In the genomic region with DNA sequence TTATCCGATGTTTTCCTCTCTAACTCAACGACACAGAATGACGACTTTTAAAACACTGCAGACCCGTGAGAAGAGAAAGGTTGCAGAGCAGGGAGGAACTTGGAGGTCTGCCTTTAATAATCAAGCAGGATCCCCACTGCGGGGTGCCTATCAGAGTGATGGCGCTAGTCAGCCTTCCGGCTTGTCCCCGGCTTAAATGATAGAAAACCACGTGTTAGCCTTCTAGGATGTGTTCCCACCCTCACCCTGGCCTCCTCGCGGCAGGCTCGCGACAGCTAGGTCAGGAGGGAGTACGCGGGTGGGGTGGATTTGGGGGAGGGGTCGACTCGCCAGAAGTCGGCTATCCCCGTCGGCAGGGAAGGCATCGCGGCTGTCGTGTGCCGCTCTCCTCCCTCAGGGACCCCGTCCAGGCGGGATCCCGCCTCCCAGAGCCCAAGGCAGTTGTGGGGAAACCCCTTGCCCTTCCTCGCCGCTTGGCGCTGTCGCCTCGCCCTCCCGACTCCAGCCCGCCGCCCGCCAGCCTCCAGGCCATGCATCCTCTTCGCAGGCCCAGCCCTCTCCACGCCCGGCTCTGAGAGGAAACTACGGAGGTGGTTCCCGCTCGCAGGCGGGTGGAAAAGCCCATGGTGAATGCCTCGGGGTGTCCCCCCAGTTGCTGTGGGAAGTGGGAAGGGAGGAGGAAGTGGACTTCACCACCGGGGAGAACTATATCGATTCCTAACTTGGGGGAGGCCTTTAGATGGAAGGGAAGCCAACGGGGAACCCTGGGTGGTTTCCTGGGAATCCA, we compare ENCODE assay signal across 8 cellular contexts. TPM values are rescaled to one million over a fixed set of nuclear protein-coding genes. Genes with fewer than 3 reads are reported as not detected.
DNase-seq lines count a peak whose midpoint lies in the region; ATAC-seq and TF ChIP-seq lines count a peak whose summit lies in the region.

No MANE protein-coding gene starts in this region.

- TF ChIP-seq CTCF in A673 (conservative IDR thresholded peaks at IDR 0.05; ENCODE audit: low read depth, low read length) (no peak; the same call in 1 of the 2 replicates), activated B cell treated with CpG ODN at 0.5 μM for 24 hours (IDR thresholded peaks at IDR 0.05) (no peak), kidney epithelial cell (IDR thresholded peaks at IDR 0.05; ENCODE audit: insufficient read depth, low read length, poor library complexity, severe bottlenecking) (no peak)

- H3K9me3 ChIP-seq in A673 (ENCODE audit: low read depth, low read length, poor library complexity, severe bottlenecking) = no peaks in the 10 kb centered on the region

- CTCF ChIA-PET in A673 (lab: Charles Lee) = interaction anchor here (0.5 kb wide), 1 partner anchor 97 kb away, joined by 4 read pairs; no protein-coding TSS in a partner anchor
- CTCF ChIA-PET in activated B cell treated with CpG ODN at 0.5 μM for 24 hours (lab: Charles Lee) = interaction anchor here (0.6 to 1.4 kb wide), 4 partner anchors 11 to 139 kb away, joined by 3 to 4 read pairs (median 3); no protein-coding TSS in a partner anchor

- BruUV-seq in A673 (replicated peaks; lab: Mats Ljungman, UMichigan) = no TSS peak

- H3K27me3 ChIP-seq in A673 (replicated peaks; ENCODE audit: insufficient read depth, low read depth, low read length, poor library complexity) (no peaks in the 10 kb centered on the region), kidney epithelial cell (ENCODE audit: control insufficient read depth, insufficient read depth, low read length) (no peaks in the 10 kb centered on the region)

- intact Hi-C loops in A673 (cut with micrococcal nuclease; ENCODE audit: unreplicated experiment) (loop anchor here (1.0 to 10.0 kb wide), 4 partner anchors 72 to 506 kb away; no protein-coding TSS in a partner anchor), activated B cell treated with CpG ODN at 0.5 μM for 24 hours (cut with micrococcal nuclease) (loop anchor here (1.0 to 5.0 kb wide), 15 partner anchors 36 to 1442 kb away; partner anchors contain the start of genes DHX9, NCF2, RNASEL and TSEN15)

- H3K27ac ChIP-seq in A673 (ENCODE audit: low read depth, low read length, poor library complexity, severe bottlenecking) = peak overlapping the region; percentile 99

- no peaks in the 10 kb centered on the region for H3K36me3 ChIP-seq in A673 (ENCODE audit: insufficient read depth, low read length, poor library complexity, severe bottlenecking)
- no peaks in the 10 kb centered on the region for H3K36me3 ChIP-seq in kidney epithelial cell (ENCODE audit: control insufficient read depth, insufficient read depth, low read length)

- POLR2A ChIA-PET in A673 (lab: Charles Lee; ENCODE audit: low non-redundant PET) (no interaction called here), activated B cell treated with CpG ODN at 0.5 μM for 24 hours (lab: Charles Lee) (interaction anchor here (0.6 to 4.0 kb wide), 14 partner anchors 11 to 901 kb away, joined by 3 to 48 read pairs (median 4); partner anchors contain the start of genes ARPC5 and NCF2)

- H3K4me3 Mint-ChIP-seq in activated B cell treated with CpG ODN at 0.5 μM for 24 hours = peak overlapping the region; percentile 97

- H3K27me3 Mint-ChIP-seq in activated B cell treated with CpG ODN at 0.5 μM for 24 hours = no peaks in the 10 kb centered on the region

- peaks cover 14% of the 10 kb centered on the region for H3K4me1 ChIP-seq in A673 (ENCODE audit: insufficient read depth, low read length, poor library complexity, severe bottlenecking)

- H3K4me3 ChIP-seq in A673 (ENCODE audit: low read depth, low read length, poor library complexity, severe bottlenecking) (peak overlapping the region; percentile 98), kidney epithelial cell (ENCODE audit: low read depth, low read length) (peak overlapping the region; percentile 70)

- DNase-seq in A673 (ENCODE audit: low spot score) (peak; percentile 89), NCI-H2196 treated with DMSO at 0.1 percent for 48 hours (lab: John Stamatoyannopoulos, UW; ENCODE audit: unreplicated experiment) (peak; percentile 75), activated B cell treated with CpG ODN at 0.5 μM for 24 hours (peak; percentile 73), kidney epithelial cell (ENCODE audit: low read depth) (no peak)
- DNase-seq in central memory CD4-positive, alpha-beta T cell = peak; percentile 64
- peak; percentile 58 to 65 for DNase-seq in stimulated activated CD4-positive, alpha-beta T cell treated with anti-CD3 and anti-CD28 coated beads, Interleukin-15, amount 100 ng/mL, for 48 hours (ENCODE audit: low read depth in 2 of 2)

- peak overlapping the region; percentile 100 for H3K27ac Mint-ChIP-seq in activated B cell treated with CpG ODN at 0.5 μM for 24 hours

- H3K36me3 Mint-ChIP-seq in activated B cell treated with CpG ODN at 0.5 μM for 24 hours (ENCODE audit: low read depth) = peaks cover 25% of the 10 kb centered on the region

- peaks cover 36% of the 10 kb centered on the region for H3K4me1 Mint-ChIP-seq in activated B cell treated with CpG ODN at 0.5 μM for 24 hours

- no peaks in the 10 kb centered on the region for H3K9me3 Mint-ChIP-seq in activated B cell treated with CpG ODN at 0.5 μM for 24 hours

- ATAC-seq in GM18520 (IDR thresholded peaks at IDR 0.05; ENCODE audit: unreplicated experiment) = peak; percentile 24
- ATAC-seq in HG03103 (IDR thresholded peaks at IDR 0.05; ENCODE audit: low read depth, unreplicated experiment) = peak; percentile 13
- peak; percentile 16 for ATAC-seq in activated B cell treated with CpG ODN at 0.5 μM for 24 hours (ENCODE audit: low read depth)

RNA-seq across cellular contexts. Expression of gene SMG7, which starts 1.1 kb away (rescaled TPM):
- total RNA-seq in A673 (2021) (80.8 and 90.7 TPM in 2 replicates), activated B cell treated with CpG ODN at 0.5 μM for 24 hours (79.4 and 83.5 TPM in 2 replicates), kidney epithelial cell (54.3 and 62.2 TPM in 2 replicates)

RNA-seq across cellular contexts. Expression of gene NMNAT2, which starts 53.0 kb away (rescaled TPM):
- total RNA-seq in A673 (2021) (0.13 and 0.17 TPM in 2 replicates), activated B cell treated with CpG ODN at 0.5 μM for 24 hours (not detected in 2 replicates), kidney epithelial cell (0.27 and 1.0 TPM in 2 replicates)
